21 cellular contexts compared by ENCODE assay signal in genomic region chr2:207139551-207139950, GRCh38. TPM values are rescaled to one million over a fixed set of nuclear protein-coding genes. Genes with fewer than 3 reads are reported as not detected.
DNase-seq lines count a peak whose midpoint lies in the region; ATAC-seq and TF ChIP-seq lines count a peak whose summit lies in the region.
"Had no signal": no experiment of that assay in that cellular context is flagged by ENCODE, and none has a peak within 500 bp of the region (broad histone marks: within the 10 kb centered on the region; RNA-seq: fewer than 3 reads in every experiment).

No MANE protein-coding gene starts in this region.

- no peak for TF ChIP-seq POLR2A in NB4 (IDR thresholded peaks at IDR 0.05; ENCODE audit: extremely low read depth, insufficient read length)

- ATAC-seq in GM21825 (IDR thresholded peaks at IDR 0.05; ENCODE audit: unreplicated experiment) = no peak
- ATAC-seq: activated T-cell treated with anti-CD3 and anti-CD28 coated beads, Interleukin-2, amount 50 U/mL, for 4 hours; GM23338; left colon had no signal

- peaks cover 5% of the 10 kb centered on the region for H3K36me3 Mint-ChIP-seq in dendritic cell treated with granulocyte-macrophage colony-stimulating factor and Interleukin-4, amounts not matched to agents 40 ng/mL and 50 ng/mL, for 4 days (ENCODE audit: low read depth)
- peaks cover 10% of the 10 kb centered on the region for H3K36me3 Mint-ChIP-seq in osteocyte (ENCODE audit: unreplicated experiment)
- H3K36me3 Mint-ChIP-seq: CD8-positive, alpha-beta memory T cell had no signal

- TF ChIP-seq CTCF in NB4 (IDR thresholded peaks at IDR 0.05; ENCODE audit: low read depth, low read length) (no peak), osteocyte (IDR thresholded peaks at IDR 0.05) (no peak), GM13977 (IDR thresholded peaks at IDR 0.05; ENCODE audit: extremely low read depth, insufficient read depth, missing control alignments) (no peak)

- peak overlapping the region; percentile 27 for H3K27ac Mint-ChIP-seq in dendritic cell treated with granulocyte-macrophage colony-stimulating factor and Interleukin-4, amounts not matched to agents 40 ng/mL and 50 ng/mL, for 4 days
- peak overlapping the region; percentile 9 for H3K27ac Mint-ChIP-seq in osteocyte (ENCODE audit: unreplicated experiment)
- H3K27ac Mint-ChIP-seq: T-helper 2 cell treated with Interferon-gamma antibody and Interleukin-4, amounts not matched to agents 5 μg/mL and 100 μg/mL, for 36 hours had no signal

- no peaks in the 10 kb centered on the region for H3K9me3 Mint-ChIP-seq in dendritic cell treated with granulocyte-macrophage colony-stimulating factor and Interleukin-4, amounts not matched to agents 40 ng/mL and 50 ng/mL, for 4 days
- H3K9me3 Mint-ChIP-seq in osteocyte (ENCODE audit: unreplicated experiment) = peaks cover 3% of the 10 kb centered on the region
- H3K9me3 Mint-ChIP-seq: activated T-cell treated with anti-CD3 and anti-CD28 coated beads, Interleukin-2, amount 50 U/mL, for 4 hours; GM23338; T-helper 2 cell treated with Interferon-gamma antibody and Interleukin-4, amounts not matched to agents 5 μg/mL and 100 μg/mL, for 36 hours had no signal

- DNase-seq in AML-193 (lab: John Stamatoyannopoulos, UW) (peak; percentile 11 to 33), NB4 (ENCODE audit: low read depth) (peak; percentile 75), osteocyte (ENCODE audit: extremely low spot score, unreplicated experiment) (no peak), nucleus accumbens (lab: John Stamatoyannopoulos, UW) (no peak), GM13977 (ENCODE audit: low spot score) (no peak)
- DNase-seq: activated naive CD4-positive, alpha-beta T cell treated with Interleukin-2 at 50 U/mL for 16 hours; activated T-cell treated with anti-CD3 and anti-CD28 coated beads, Interleukin-2, amount 50 U/mL, for 4 hours; aorta; CD8-positive, alpha-beta memory T cell; cerebellar nuclear complex; effector CD8-positive, alpha-beta T cell; esophagus squamous epithelium; left colon; NCI-H146; PC-9; stimulated activated CD8-positive, alpha-beta memory T cell treated with anti-CD3 and anti-CD28 coated beads, Interleukin-4, amount 100 ng/mL, for 48 hours; substantia nigra had no signal

- in situ Hi-C loops in GM13977 (cut with MboI; ENCODE audit: low pct_unique_long_range_greater_than_20kb, low sequenced_read_pairs, unreplicated experiment) = no loop called here

- H3K4me3 ChIP-seq in NB4 (ENCODE audit: low read depth, low read length) = no peak overlapping the region
- H3K4me3 ChIP-seq: esophagus squamous epithelium, GM23338, PC-9 had no signal

- H3K4me1 Mint-ChIP-seq in dendritic cell treated with granulocyte-macrophage colony-stimulating factor and Interleukin-4, amounts not matched to agents 40 ng/mL and 50 ng/mL, for 4 days (ENCODE audit: low read depth) = peaks cover 86% of the 10 kb centered on the region
- peaks cover 88% of the 10 kb centered on the region for H3K4me1 Mint-ChIP-seq in osteocyte (ENCODE audit: unreplicated experiment)

- intact Hi-C loops in dendritic cell treated with granulocyte-macrophage colony-stimulating factor and Interleukin-4, amounts not matched to agents 40 ng/mL and 50 ng/mL, for 4 days (cut with micrococcal nuclease) = no loop called here

- H3K4me3 Mint-ChIP-seq in dendritic cell treated with granulocyte-macrophage colony-stimulating factor and Interleukin-4, amounts not matched to agents 40 ng/mL and 50 ng/mL, for 4 days = no peak overlapping the region
- no peak overlapping the region for H3K4me3 Mint-ChIP-seq in osteocyte (ENCODE audit: unreplicated experiment)
- H3K4me3 Mint-ChIP-seq: activated T-cell treated with anti-CD3 and anti-CD28 coated beads, Interleukin-2, amount 50 U/mL, for 4 hours; CD8-positive, alpha-beta memory T cell; GM23338; T-helper 2 cell treated with Interferon-gamma antibody and Interleukin-4, amounts not matched to agents 5 μg/mL and 100 μg/mL, for 36 hours had no signal

- no peaks in the 10 kb centered on the region for H3K27me3 Mint-ChIP-seq in dendritic cell treated with granulocyte-macrophage colony-stimulating factor and Interleukin-4, amounts not matched to agents 40 ng/mL and 50 ng/mL, for 4 days
- no peaks in the 10 kb centered on the region for H3K27me3 Mint-ChIP-seq in osteocyte (ENCODE audit: unreplicated experiment)

RNA-seq across cellular contexts. Expression of gene KLF7, which starts 26.2 kb away (rescaled TPM):
- 36.7 and 39.8 TPM in 2 replicates for total RNA-seq in osteocyte

Comparison
In these comparisons a context has a peak if more than half of its experiments do, and no peak if none do; other contexts are left out.
1. DNase-seq: peak in AML-193 (2 of 2) and NB4 (single experiment); none in osteocyte (single experiment), nucleus accumbens (0 of 56) and GM13977 (single experiment).